Comparison of ENCODE assay signal across 11 cellular contexts in genomic region chr9:37998881-37999311, GRCh38.
A peak's percentile ranks its signal among the peaks of the same experiment; 100 is the strongest.
DNase-seq lines count a peak whose midpoint lies in the region; ATAC-seq and TF ChIP-seq lines count a peak whose summit lies in the region.
"Had no signal": no experiment of that assay in that cellular context is flagged by ENCODE, and none has a peak within 500 bp of the region (broad histone marks: within the 10 kb centered on the region; RNA-seq: fewer than 3 reads in every experiment).

No MANE protein-coding gene starts in this region.

- CTCF ChIA-PET in activated CD8-positive, alpha-beta memory T cell treated with anti-CD3 and anti-CD28 coated beads, Interleukin-2, amount 10 ng/mL, durations not matched to agents 7 days and 5 days (lab: Charles Lee): interaction anchor here (1.0 to 1.1 kb wide), 2 partner anchors 13 to 85 kb away, joined by 4 to 5 read pairs; no protein-coding TSS in a partner anchor

- H3K27ac Mint-ChIP-seq in activated CD8-positive, alpha-beta memory T cell treated with anti-CD3 and anti-CD28 coated beads, Interleukin-2, amount 10 ng/mL, durations not matched to agents 7 days and 5 days: peak overlapping the region; percentile 17

- no peak for TF ChIP-seq CTCF in WERI-Rb-1 (IDR thresholded peaks at IDR 0.05; ENCODE audit: low read depth, low read length)

- H3K27me3 Mint-ChIP-seq in activated CD8-positive, alpha-beta memory T cell treated with anti-CD3 and anti-CD28 coated beads, Interleukin-2, amount 10 ng/mL, durations not matched to agents 7 days and 5 days: no peaks in the 10 kb centered on the region

- no peaks in the 10 kb centered on the region for H3K9me3 Mint-ChIP-seq in activated CD8-positive, alpha-beta memory T cell treated with anti-CD3 and anti-CD28 coated beads, Interleukin-2, amount 10 ng/mL, durations not matched to agents 7 days and 5 days (ENCODE audit: low read depth)

- no peaks in the 10 kb centered on the region for H3K27me3 ChIP-seq in WERI-Rb-1 (ENCODE audit: insufficient read depth, low read depth, severe bottlenecking)
- H3K27me3 ChIP-seq: adrenal gland had no signal

- H3K36me3 ChIP-seq in WERI-Rb-1: peaks cover 19% of the 10 kb centered on the region
- H3K36me3 ChIP-seq: adrenal gland, prostate gland had no signal

- peaks cover 56% of the 10 kb centered on the region for H3K4me1 Mint-ChIP-seq in activated CD8-positive, alpha-beta memory T cell treated with anti-CD3 and anti-CD28 coated beads, Interleukin-2, amount 10 ng/mL, durations not matched to agents 7 days and 5 days

- no peaks in the 10 kb centered on the region for H3K9me3 ChIP-seq in WERI-Rb-1 (ENCODE audit: severe bottlenecking)
- H3K9me3 ChIP-seq: adrenal gland, prostate gland had no signal

- H3K36me3 Mint-ChIP-seq in activated CD8-positive, alpha-beta memory T cell treated with anti-CD3 and anti-CD28 coated beads, Interleukin-2, amount 10 ng/mL, durations not matched to agents 7 days and 5 days: no peaks in the 10 kb centered on the region

- no peak for ATAC-seq in activated CD8-positive, alpha-beta memory T cell treated with anti-CD3 and anti-CD28 coated beads, Interleukin-2, amount 10 ng/mL, durations not matched to agents 7 days and 5 days
- no peak for ATAC-seq in HG02642 (IDR thresholded peaks at IDR 0.05; ENCODE audit: poor library complexity, unreplicated experiment)
- no peak for ATAC-seq in GM21390 (IDR thresholded peaks at IDR 0.05; ENCODE audit: unreplicated experiment)

- peak overlapping the region; percentile 77 for H3K27ac ChIP-seq in WERI-Rb-1

- H3K4me3 Mint-ChIP-seq in activated CD8-positive, alpha-beta memory T cell treated with anti-CD3 and anti-CD28 coated beads, Interleukin-2, amount 10 ng/mL, durations not matched to agents 7 days and 5 days: no peak overlapping the region

- DNase-seq in activated CD8-positive, alpha-beta memory T cell treated with anti-CD3 and anti-CD28 coated beads, Interleukin-2, amount 10 ng/mL, durations not matched to agents 7 days and 5 days: no peak
- no peak for DNase-seq in activated CD8-positive, alpha-beta memory T cell treated with anti-CD3 and anti-CD28 coated beads, Interleukin-2, amount 50 U/mL, for 48 hours
- DNase-seq in WERI-Rb-1 (no peak), hepatic stellate cell (ENCODE audit: low spot score) (peak; percentile 36), superior temporal gyrus (ENCODE audit: extremely low spot score) (peak; percentile 35), ureter (ENCODE audit: low spot score) (no peak)
- DNase-seq: stimulated activated CD8-positive, alpha-beta memory T cell treated with anti-CD3 and anti-CD28 coated beads, Interleukin-4, amount 100 ng/mL, for 48 hours had no signal

- H3K4me3 ChIP-seq in WERI-Rb-1 (ENCODE audit: low read depth, low read length): no peak overlapping the region
- H3K4me3 ChIP-seq: adrenal gland, prostate gland had no signal

Comparison
In these comparisons a context has a peak if more than half of its experiments do, and no peak if none do; other contexts are left out.
1. DNase-seq: peak in hepatic stellate cell (single experiment) and superior temporal gyrus (single experiment); none in activated CD8-positive, alpha-beta memory T cell treated with anti-CD3 and anti-CD28 coated beads, Interleukin-2, amount 10 ng/mL, durations not matched to agents 7 days and 5 days (single experiment), activated CD8-positive, alpha-beta memory T cell treated with anti-CD3 and anti-CD28 coated beads, Interleukin-2, amount 50 U/mL, for 48 hours (single experiment), WERI-Rb-1 (single experiment) and ureter (single experiment).